8 cellular contexts compared by ENCODE assay signal in the genomic region with DNA sequence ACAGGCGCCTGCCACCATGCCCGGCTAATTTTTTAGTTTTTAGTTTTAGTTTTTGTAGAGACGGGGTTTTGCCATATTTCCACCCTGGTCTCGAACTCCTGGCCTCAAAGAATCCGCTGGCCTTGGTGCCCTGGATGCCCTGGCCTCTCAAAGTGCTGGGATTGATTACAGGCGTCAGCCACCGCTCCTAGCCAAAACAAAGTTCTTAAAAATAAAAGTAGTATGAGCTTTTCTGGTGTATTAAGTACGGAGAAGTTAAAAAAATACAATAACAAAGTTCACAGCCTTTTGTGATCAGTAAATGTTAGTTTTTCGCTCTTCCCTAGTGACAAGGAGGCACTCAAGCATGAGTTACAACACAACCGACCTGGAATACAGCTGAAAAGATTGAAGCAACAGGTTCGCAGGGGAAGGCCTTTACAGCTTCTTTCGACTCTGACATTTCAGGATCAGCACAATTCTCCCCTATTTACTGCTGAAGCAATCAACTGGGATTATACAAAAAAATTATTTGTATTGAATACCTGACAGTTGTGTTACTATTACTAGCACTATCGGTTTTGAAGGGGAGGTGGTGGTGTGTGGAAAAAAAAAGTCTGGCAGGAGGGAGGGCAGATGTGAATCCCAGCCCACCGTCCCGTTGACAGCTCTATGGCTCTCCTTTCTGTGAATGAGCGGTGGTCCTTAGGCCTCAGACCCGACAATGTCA. TPM values are rescaled to one million over a fixed set of nuclear protein-coding genes. Genes with fewer than 3 reads are reported as not detected.
DNase-seq lines count a peak whose midpoint lies in the region; ATAC-seq and TF ChIP-seq lines count a peak whose summit lies in the region.

No MANE protein-coding gene starts in this region.

- no peak for TF ChIP-seq EP300 in upper lobe of left lung (IDR thresholded peaks at IDR 0.05)

- H3K9me3 ChIP-seq in HUES48 (ENCODE audit: control insufficient read depth, insufficient read depth, low read length), result no peaks in the 10 kb centered on the region
- no peaks in the 10 kb centered on the region for H3K9me3 ChIP-seq in liver (ENCODE audit: control insufficient read depth in 4 of 4, low read length in 3 of 4)
- no peaks in the 10 kb centered on the region for H3K9me3 ChIP-seq in upper lobe of left lung

- H3K4me3 ChIP-seq in HUES48 (ENCODE audit: low read depth, low read length) (peak overlapping the region; percentile 60), astrocyte of the spinal cord (ENCODE audit: low read depth, low read length) (peak overlapping the region; percentile 56), liver (ENCODE audit: low read depth in 1 of 3, low read length in 3 of 3) (peak overlapping the region; percentile 49 to 87 (median 86)), upper lobe of left lung (peak overlapping the region; percentile 24 to 100 (median 93))

- H3K36me3 ChIP-seq in HUES48 (ENCODE audit: control insufficient read depth, insufficient read depth, low read length) (no peaks in the 10 kb centered on the region), liver (ENCODE audit: control insufficient read depth in 4 of 4, insufficient read depth in 3 of 4, low read depth in 1 of 4, low read length in 3 of 4) (no peaks in the 10 kb centered on the region), upper lobe of left lung (no peaks in the 10 kb centered on the region)

- H3K9ac ChIP-seq in HUES48 (ENCODE audit: low read depth, low read length) (no peak overlapping the region), liver (ENCODE audit: low read depth in 1 of 2, low read length in 2 of 2) (peak overlapping the region; percentile 82 to 94)

- in situ Hi-C loops in astrocyte of the spinal cord (cut with HindIII; ENCODE audit: low sequenced_read_pairs), result no loop called here

- 38% methylated on average over 17 of the region's 17 CpGs for WGBS in liver
- 39 to 46% methylated on average over 17 of the region's 17 CpGs for WGBS in upper lobe of left lung, 2 donors

- peak overlapping the region; percentile 85 for H3K27ac ChIP-seq in HUES48 (ENCODE audit: low read depth, low read length)
- peak overlapping the region; percentile 82 to 83 for H3K27ac ChIP-seq in liver (ENCODE audit: low read depth in 1 of 2, low read length in 2 of 2)
- H3K27ac ChIP-seq in upper lobe of left lung, result peak overlapping the region; percentile 87 to 89 (median 87)

- no peaks in the 10 kb centered on the region for H3K27me3 ChIP-seq in HUES48 (ENCODE audit: control insufficient read depth, insufficient read depth, low read length)
- no peaks in the 10 kb centered on the region for H3K27me3 ChIP-seq in liver (ENCODE audit: control insufficient read depth in 4 of 4, insufficient read depth in 4 of 4, low read length in 3 of 4)
- no peaks in the 10 kb centered on the region for H3K27me3 ChIP-seq in upper lobe of left lung

- no peak for TF ChIP-seq RAD21 in liver (IDR thresholded peaks at IDR 0.05)

- H3K4me1 ChIP-seq in HUES48 (ENCODE audit: control insufficient read depth, insufficient read depth, low read length) (peaks cover 13% of the 10 kb centered on the region), liver (ENCODE audit: control insufficient read depth in 4 of 4, insufficient read depth in 4 of 4, low read length in 3 of 4) (peaks cover 0 to 11% (median 7%) of the 10 kb centered on the region in 4 donors), upper lobe of left lung (peaks cover 9 to 14% (median 12%) of the 10 kb centered on the region in 4 donors)

- DNase-seq in AG08396 (ENCODE audit: low spot score) (peak; percentile 10), astrocyte of the spinal cord (ENCODE audit: low read depth, low spot score) (no peak), upper lobe of left lung (peak in 1 of 2 donors; percentile 34), NK-92 (lab: John Stamatoyannopoulos, UW; ENCODE audit: unreplicated experiment) (no peak), mesenteric fat pad (ENCODE audit: low spot score) (no peak)

- TF ChIP-seq CTCF in astrocyte of the spinal cord (IDR thresholded peaks at IDR 0.05; ENCODE audit: low read depth, low read length), result no peak
- TF ChIP-seq CTCF in liver (IDR thresholded peaks at IDR 0.05; ENCODE audit: low read depth, low read length, missing input control), result no peak
- TF ChIP-seq CTCF in upper lobe of left lung (IDR thresholded peaks at IDR 0.05), result no peak

- no peak for TF ChIP-seq POLR2A in upper lobe of left lung (IDR thresholded peaks at IDR 0.05)

- ATAC-seq in upper lobe of left lung (ENCODE audit: low FRiP score in 2 of 2) (no peak), GM18861 (IDR thresholded peaks at IDR 0.05; ENCODE audit: unreplicated experiment) (no peak)

TF ChIP-seq in liver, 16 proteins besides CTCF, POLR2A, EP300 and RAD21:
- TF ChIP-seq FOXA1 (IDR thresholded peaks at IDR 0.05), result no peak
- no peak for TF ChIP-seq GABPA (IDR thresholded peaks at IDR 0.05 in 1 of 2, conservative IDR thresholded peaks at IDR 0.05 in 1 of 2)
- TF ChIP-seq FOXA2 (IDR thresholded peaks at IDR 0.05), result no peak
- TF ChIP-seq, protein P1, sequence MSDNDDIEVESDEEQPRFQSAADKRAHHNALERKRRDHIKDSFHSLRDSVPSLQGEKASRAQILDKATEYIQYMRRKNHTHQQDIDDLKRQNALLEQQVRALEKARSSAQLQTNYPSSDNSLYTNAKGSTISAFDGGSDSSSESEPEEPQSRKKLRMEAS (IDR thresholded peaks at IDR 0.05), result no peak
- no peak for TF ChIP-seq YY1 (IDR thresholded peaks at IDR 0.05)
- no peak for TF ChIP-seq TAF1 (conservative IDR thresholded peaks at IDR 0.05)
- TF ChIP-seq HNF4A (conservative IDR thresholded peaks at IDR 0.05), result no peak
- TF ChIP-seq, protein P2, sequence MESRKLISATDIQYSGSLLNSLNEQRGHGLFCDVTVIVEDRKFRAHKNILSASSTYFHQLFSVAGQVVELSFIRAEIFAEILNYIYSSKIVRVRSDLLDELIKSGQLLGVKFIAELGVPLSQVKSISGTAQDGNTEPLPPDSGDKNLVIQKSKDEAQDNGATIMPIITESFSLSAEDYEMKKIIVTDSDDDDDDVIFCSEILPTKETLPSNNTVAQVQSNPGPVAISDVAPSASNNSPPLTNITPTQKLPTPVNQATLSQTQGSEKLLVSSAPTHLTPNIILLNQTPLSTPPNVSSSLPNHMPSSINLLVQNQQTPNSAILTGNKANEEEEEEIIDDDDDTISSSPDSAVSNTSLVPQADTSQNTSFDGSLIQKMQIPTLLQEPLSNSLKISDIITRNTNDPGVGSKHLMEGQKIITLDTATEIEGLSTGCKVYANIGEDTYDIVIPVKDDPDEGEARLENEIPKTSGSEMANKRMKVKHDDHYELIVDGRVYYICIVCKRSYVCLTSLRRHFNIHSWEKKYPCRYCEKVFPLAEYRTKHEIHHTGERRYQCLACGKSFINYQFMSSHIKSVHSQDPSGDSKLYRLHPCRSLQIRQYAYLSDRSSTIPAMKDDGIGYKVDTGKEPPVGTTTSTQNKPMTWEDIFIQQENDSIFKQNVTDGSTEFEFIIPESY (IDR thresholded peaks at IDR 0.05), result no peak
- TF ChIP-seq, protein P3, sequence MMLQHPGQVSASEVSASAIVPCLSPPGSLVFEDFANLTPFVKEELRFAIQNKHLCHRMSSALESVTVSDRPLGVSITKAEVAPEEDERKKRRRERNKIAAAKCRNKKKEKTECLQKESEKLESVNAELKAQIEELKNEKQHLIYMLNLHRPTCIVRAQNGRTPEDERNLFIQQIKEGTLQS (IDR thresholded peaks at IDR 0.05), result no peak
- no peak for TF ChIP-seq RXRA (IDR thresholded peaks at IDR 0.05)
- no peak for TF ChIP-seq EGR1 (IDR thresholded peaks at IDR 0.05; ENCODE audit: low read depth in 2 of 2)
- TF ChIP-seq, protein P4, sequence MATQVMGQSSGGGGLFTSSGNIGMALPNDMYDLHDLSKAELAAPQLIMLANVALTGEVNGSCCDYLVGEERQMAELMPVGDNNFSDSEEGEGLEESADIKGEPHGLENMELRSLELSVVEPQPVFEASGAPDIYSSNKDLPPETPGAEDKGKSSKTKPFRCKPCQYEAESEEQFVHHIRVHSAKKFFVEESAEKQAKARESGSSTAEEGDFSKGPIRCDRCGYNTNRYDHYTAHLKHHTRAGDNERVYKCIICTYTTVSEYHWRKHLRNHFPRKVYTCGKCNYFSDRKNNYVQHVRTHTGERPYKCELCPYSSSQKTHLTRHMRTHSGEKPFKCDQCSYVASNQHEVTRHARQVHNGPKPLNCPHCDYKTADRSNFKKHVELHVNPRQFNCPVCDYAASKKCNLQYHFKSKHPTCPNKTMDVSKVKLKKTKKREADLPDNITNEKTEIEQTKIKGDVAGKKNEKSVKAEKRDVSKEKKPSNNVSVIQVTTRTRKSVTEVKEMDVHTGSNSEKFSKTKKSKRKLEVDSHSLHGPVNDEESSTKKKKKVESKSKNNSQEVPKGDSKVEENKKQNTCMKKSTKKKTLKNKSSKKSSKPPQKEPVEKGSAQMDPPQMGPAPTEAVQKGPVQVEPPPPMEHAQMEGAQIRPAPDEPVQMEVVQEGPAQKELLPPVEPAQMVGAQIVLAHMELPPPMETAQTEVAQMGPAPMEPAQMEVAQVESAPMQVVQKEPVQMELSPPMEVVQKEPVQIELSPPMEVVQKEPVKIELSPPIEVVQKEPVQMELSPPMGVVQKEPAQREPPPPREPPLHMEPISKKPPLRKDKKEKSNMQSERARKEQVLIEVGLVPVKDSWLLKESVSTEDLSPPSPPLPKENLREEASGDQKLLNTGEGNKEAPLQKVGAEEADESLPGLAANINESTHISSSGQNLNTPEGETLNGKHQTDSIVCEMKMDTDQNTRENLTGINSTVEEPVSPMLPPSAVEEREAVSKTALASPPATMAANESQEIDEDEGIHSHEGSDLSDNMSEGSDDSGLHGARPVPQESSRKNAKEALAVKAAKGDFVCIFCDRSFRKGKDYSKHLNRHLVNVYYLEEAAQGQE (IDR thresholded peaks at IDR 0.05), result no peak
- no peak for TF ChIP-seq HNF4G (IDR thresholded peaks at IDR 0.05)
- TF ChIP-seq NR2F2 (IDR thresholded peaks at IDR 0.05), result no peak
- TF ChIP-seq SP1 (IDR thresholded peaks at IDR 0.05), result no peak

RNA-seq across cellular contexts. Expression of a gene that starts 0.9 kb away (rescaled TPM):
- total RNA-seq in liver (10 to 100 TPM; 16.3 to 16.9 TPM), upper lobe of left lung (10 to 100 TPM; 16.8 to 46.1 (median 32.0) TPM), mesenteric fat pad (21.3 TPM)
- 10 to 100 TPM in 1 of 2 donors, 1 to 10 TPM in 1; 9.5 to 10.5 TPM for polyA plus RNA-seq in liver
